In genomic region chr2:196233033-196233807, GRCh38 we compare ENCODE assay signal across 8 cellular contexts.
DNase-seq lines count a peak whose midpoint lies in the region; ATAC-seq and TF ChIP-seq lines count a peak whose summit lies in the region.

No MANE protein-coding gene starts in this region.

- no peak overlapping the region for H3K4me3 ChIP-seq in AG04450 (ENCODE audit: low read depth, low read length)
- H3K4me3 ChIP-seq in adrenal gland: no peak overlapping the region
- H3K4me3 ChIP-seq in vagina: no peak overlapping the region

- H3K9me3 ChIP-seq in AG04450 (ENCODE audit: control insufficient read depth, insufficient read depth, low read length) (no peaks in the 10 kb centered on the region), adrenal gland (replicated peaks in 1 of 3) (no peaks in the 10 kb centered on the region), vagina (no peaks in the 10 kb centered on the region)

- CTCF ChIA-PET in AG04450 (lab: Charles Lee): interaction anchor here (0.7 to 2.8 kb wide), 7 partner anchors 11 to 221 kb away, joined by 3 to 9 read pairs (median 4); no protein-coding TSS in a partner anchor

- peak overlapping the region; percentile 62 for H3K27ac ChIP-seq in AG04450 (ENCODE audit: low read depth, low read length)
- peak overlapping the region in 4 of 5 donors; percentile 10 to 76 (median 33) for H3K27ac ChIP-seq in adrenal gland
- H3K27ac ChIP-seq in vagina: peak overlapping the region; percentile 72

- H3K4me1 ChIP-seq in adrenal gland (replicated peaks in 1 of 2) (peaks cover 12 to 19% of the 10 kb centered on the region in 2 donors), vagina (peaks cover 26% of the 10 kb centered on the region)

- TF ChIP-seq CTCF in AG04450 (IDR thresholded peaks at IDR 0.05; ENCODE audit: low read depth, low read length): no peak
- TF ChIP-seq CTCF in adrenal gland (IDR thresholded peaks at IDR 0.05): no peak
- TF ChIP-seq CTCF in vagina (IDR thresholded peaks at IDR 0.05): no peak

- intact Hi-C loops in adrenal gland (cut with DNase I) (no loop called here), vagina (cut with DNase I) (no loop called here)

- POLR2A ChIA-PET in AG04450 (lab: Yijun Ruan, JAX): interaction anchor here (0.6 to 1.9 kb wide), 3 partner anchors 11 to 16 kb away, joined by 3 to 11 read pairs (median 4); no protein-coding TSS in a partner anchor

- DNase-seq in AG04450 (ENCODE audit: low read depth, low spot score) (peak; percentile 62), HT1080 (ENCODE audit: low read depth) (peak; percentile 97), adrenal gland (peak; percentile 19 to 65 (median 48)), kidney tubule cell (ENCODE audit: low spot score) (peak; percentile 92), vagina (ENCODE audit: extremely low spot score in 2 of 2) (no peak), GDM1 (lab: John Stamatoyannopoulos, UW) (no peak)
- no peak for DNase-seq in activated CD4-positive, CD25-positive, alpha-beta regulatory T cell treated with anti-CD3 and anti-CD28 coated beads, Interleukin-2, amount 50 U/mL, for 72 hours

- peak; percentile 18 for ATAC-seq in GM19351 (IDR thresholded peaks at IDR 0.05; ENCODE audit: unreplicated experiment)

- no peaks in the 10 kb centered on the region for H3K36me3 ChIP-seq in adrenal gland (replicated peaks in 1 of 2)
- H3K36me3 ChIP-seq in vagina: no peaks in the 10 kb centered on the region

- 5 to 38% (median 25%) methylated on average over 5 of the region's 5 CpGs for WGBS in adrenal gland, 4 donors

- H3K27me3 ChIP-seq in AG04450 (ENCODE audit: control insufficient read depth, insufficient read depth, low read length): no peaks in the 10 kb centered on the region
- H3K27me3 ChIP-seq in adrenal gland: no peaks in the 10 kb centered on the region
- H3K27me3 ChIP-seq in vagina: no peaks in the 10 kb centered on the region

- TF ChIP-seq POLR2A in adrenal gland (IDR thresholded peaks at IDR 0.05): no peak
- no peak for TF ChIP-seq POLR2A in vagina (IDR thresholded peaks at IDR 0.05)

Comparison
In these comparisons a context has a peak if more than half of its experiments do, and no peak if none do; other contexts are left out.
1. DNase-seq: peak in AG04450 (single experiment), HT1080 (single experiment), adrenal gland (7 of 7) and kidney tubule cell (single experiment); none in vagina (0 of 2), activated CD4-positive, CD25-positive, alpha-beta regulatory T cell treated with anti-CD3 and anti-CD28 coated beads, Interleukin-2, amount 50 U/mL, for 72 hours (single experiment) and GDM1 (single experiment).
2. Peak in every context shown above with its lines, with median percentiles within 50 percentile points of each other: H3K27ac ChIP-seq.